Comparison of ENCODE assay signal across 1 cellular context in genomic region chr2:60569680-60570111, GRCh38.
TF ChIP-seq lines count a peak whose summit lies in the region.

No MANE protein-coding gene starts in this region.

TF ChIP-seq in A549, 52 proteins besides CTCF, POLR2A, EP300 and RAD21 (continued from another document):
- TF ChIP-seq PBX3 (IDR thresholded peaks at IDR 0.05) (no peak), E2F6 (IDR thresholded peaks at IDR 0.05; ENCODE audit: borderline replicate concordance, low read depth) (no peak)
